36 cellular contexts compared by ENCODE assay signal in genomic region chr7:86257894-86258293, GRCh38.
"Had no signal": no experiment of that assay in that cellular context is flagged by ENCODE, and none has a peak within 500 bp of the region (broad histone marks: within the 10 kb centered on the region; RNA-seq: fewer than 3 reads in every experiment).

No MANE protein-coding gene starts in this region.

- H3K27ac ChIP-seq: adrenal gland, body of pancreas, brain microvascular endothelial cell, breast epithelium, VCaP had no signal

- H3K4me3 ChIP-seq: adrenal gland, body of pancreas, breast epithelium had no signal

- H3K9me3 ChIP-seq: adrenal gland, body of pancreas, breast epithelium had no signal

- H3K27ac Mint-ChIP-seq: activated B cell treated with CpG ODN at 0.5 μM for 24 hours; activated CD4-positive, alpha-beta memory T cell treated with anti-CD3 and anti-CD28 coated beads for 36 hours; activated CD4-positive, alpha-beta T cell treated with anti-CD3 and anti-CD28 coated beads, Interleukin-2, amount 10 ng/mL, durations not matched to agents 24 days and 14 days; activated CD8-positive, alpha-beta T cell treated with anti-CD3 and anti-CD28 coated beads for 36 hours; activated naive CD4-positive, alpha-beta T cell treated with anti-CD3 and anti-CD28 coated beads for 36 hours; activated naive CD4-positive, alpha-beta T cell treated with anti-CD3 and anti-CD28 coated beads, Interleukin-2, amount 50 U/mL, for 72 hours; activated naive CD8-positive, alpha-beta T cell treated with anti-CD3 and anti-CD28 coated beads for 36 hours; activated T-cell treated with anti-CD3 and anti-CD28 coated beads, Interleukin-2, amount 50 U/mL, for 72 hours; activated T-helper 1 cell treated with anti-CD3 and anti-CD28 coated beads, Interleukin-12 subunit alpha, Interleukin-12 subunit beta, Interleukin-2, Interleukin-4 antibody, amounts not matched to agents 30 ng/mL and 10 ng/mL and 1 ng/mL, durations not matched to agents 14 hours and 24 hours and 36 hours; activated T-helper 17 cell treated with anti-CD3 and anti-CD28 coated beads, Interleukin-2, amount 50 U/mL, for 72 hours; T-helper 1 cell treated with Interleukin-12 subunit alpha and Interleukin-12 subunit beta and Interleukin-4 antibody, amounts not matched to agents 30 μg/mL and 1 μg/mL, for 36 hours; T-helper 2 cell treated with Interferon-gamma antibody and Interleukin-4, amounts not matched to agents 5 μg/mL and 100 μg/mL, for 36 hours had no signal

- H3K4me3 Mint-ChIP-seq: activated B cell treated with CpG ODN at 0.5 μM for 24 hours; activated CD4-positive, alpha-beta memory T cell treated with anti-CD3 and anti-CD28 coated beads for 36 hours; activated CD4-positive, alpha-beta T cell treated with anti-CD3 and anti-CD28 coated beads, Interleukin-2, amount 10 ng/mL, durations not matched to agents 24 days and 14 days; activated CD8-positive, alpha-beta T cell treated with anti-CD3 and anti-CD28 coated beads for 36 hours; activated naive CD4-positive, alpha-beta T cell treated with anti-CD3 and anti-CD28 coated beads for 36 hours; activated naive CD8-positive, alpha-beta T cell treated with anti-CD3 and anti-CD28 coated beads for 36 hours; activated T-cell treated with anti-CD3 and anti-CD28 coated beads, Interleukin-2, amount 50 U/mL, for 4 hours; activated T-cell treated with anti-CD3 and anti-CD28 coated beads, Interleukin-2, amount 50 U/mL, for 72 hours; activated T-helper 1 cell treated with anti-CD3 and anti-CD28 coated beads, Interleukin-12 subunit alpha, Interleukin-12 subunit beta, Interleukin-2, Interleukin-4 antibody, amounts not matched to agents 30 ng/mL and 10 ng/mL and 1 ng/mL, durations not matched to agents 14 hours and 24 hours and 36 hours; activated T-helper 17 cell treated with anti-CD3 and anti-CD28 coated beads, Interleukin-2, amount 50 U/mL, for 72 hours; T-helper 1 cell treated with Interleukin-12 subunit alpha and Interleukin-12 subunit beta and Interleukin-4 antibody, amounts not matched to agents 30 μg/mL and 1 μg/mL, for 36 hours; T-helper 2 cell treated with Interferon-gamma antibody and Interleukin-4, amounts not matched to agents 5 μg/mL and 100 μg/mL, for 36 hours had no signal

- DNase-seq: activated B cell treated with CpG ODN at 0.5 μM for 24 hours; activated CD4-positive, alpha-beta memory T cell treated with anti-CD3 and anti-CD28 coated beads for 36 hours; activated CD4-positive, alpha-beta T cell treated with anti-CD3 and anti-CD28 coated beads for 4 hours; activated CD4-positive, alpha-beta T cell treated with anti-CD3 and anti-CD28 coated beads, Interleukin-2, amount 10 ng/mL, durations not matched to agents 24 days and 14 days; activated CD4-positive, alpha-beta T cell treated with anti-CD3 and anti-CD28 coated beads, Interleukin-2, amount 50 U/mL, for 1 hour; activated CD4-positive, alpha-beta T cell treated with anti-CD3 and anti-CD28 coated beads, Interleukin-2, amount 50 U/mL, for 4 hours; activated CD4-positive, CD25-positive, alpha-beta regulatory T cell treated with anti-CD3 and anti-CD28 coated beads, Interleukin-2, amount 50 U/mL, for 72 hours; activated CD8-positive, alpha-beta memory T cell treated with anti-CD3 and anti-CD28 coated beads, Interleukin-2, amount 50 U/mL, for 4 hours; activated CD8-positive, alpha-beta T cell treated with anti-CD3 and anti-CD28 coated beads for 36 hours; activated effector memory CD4-positive, alpha-beta T cell treated with anti-CD3 and anti-CD28 coated beads, Interleukin-2, amount 50 U/mL, for 16 hours; activated gamma-delta T cell treated with Interleukin-2 at 50 U/mL for 16 hours; activated naive CD4-positive, alpha-beta T cell; activated naive CD4-positive, alpha-beta T cell treated with anti-CD3 and anti-CD28 coated beads for 36 hours; activated naive CD4-positive, alpha-beta T cell treated with anti-CD3 and anti-CD28 coated beads, Interleukin-2, amount 50 U/mL, for 16 hours; activated naive CD8-positive, alpha-beta T cell treated with anti-CD3 and anti-CD28 coated beads for 36 hours; activated T-cell treated with anti-CD3 and anti-CD28 coated beads for 4 hours; activated T-cell treated with anti-CD3 and anti-CD28 coated beads, Interleukin-2, amount 50 U/mL, for 1 hour; activated T-cell treated with anti-CD3 and anti-CD28 coated beads, Interleukin-2, amount 50 U/mL, for 4 hours; activated T-cell treated with anti-CD3 and anti-CD28 coated beads, Interleukin-2, amount 50 U/mL, for 72 hours; adrenal gland; amniotic stem cell; aorta; body of pancreas; brain microvascular endothelial cell; central memory CD4-positive, alpha-beta T cell; T-helper 2 cell; T-helper 9 cell had no signal

- ATAC-seq: activated CD8-positive, alpha-beta T cell treated with anti-CD3 and anti-CD28 coated beads for 36 hours; activated naive CD4-positive, alpha-beta T cell treated with anti-CD3 and anti-CD28 coated beads, Interleukin-2, amount 50 U/mL, for 72 hours; activated T-cell treated with anti-CD3 and anti-CD28 coated beads, Interleukin-2, amount 50 U/mL, for 4 hours; activated T-cell treated with anti-CD3 and anti-CD28 coated beads, Interleukin-2, amount 50 U/mL, for 72 hours; activated T-helper 17 cell treated with anti-CD3 and anti-CD28 coated beads, Interleukin-2, amount 50 U/mL, for 72 hours; body of pancreas had no signal

- H3K36me3 Mint-ChIP-seq: activated CD4-positive, alpha-beta memory T cell treated with anti-CD3 and anti-CD28 coated beads for 36 hours; activated naive CD4-positive, alpha-beta T cell treated with anti-CD3 and anti-CD28 coated beads, Interleukin-2, amount 50 U/mL, for 72 hours; activated naive CD8-positive, alpha-beta T cell treated with anti-CD3 and anti-CD28 coated beads for 36 hours had no signal

- H3K27me3 Mint-ChIP-seq: activated B cell treated with CpG ODN at 0.5 μM for 24 hours; activated CD4-positive, alpha-beta memory T cell treated with anti-CD3 and anti-CD28 coated beads for 36 hours; activated CD4-positive, alpha-beta T cell treated with anti-CD3 and anti-CD28 coated beads, Interleukin-2, amount 10 ng/mL, durations not matched to agents 24 days and 14 days; activated CD8-positive, alpha-beta T cell treated with anti-CD3 and anti-CD28 coated beads for 36 hours; activated naive CD8-positive, alpha-beta T cell treated with anti-CD3 and anti-CD28 coated beads for 36 hours; activated T-helper 17 cell treated with anti-CD3 and anti-CD28 coated beads, Interleukin-2, amount 50 U/mL, for 72 hours had no signal

- H3K4me1 Mint-ChIP-seq: activated B cell treated with CpG ODN at 0.5 μM for 24 hours; activated CD4-positive, alpha-beta T cell treated with anti-CD3 and anti-CD28 coated beads, Interleukin-2, amount 10 ng/mL, durations not matched to agents 24 days and 14 days; activated naive CD8-positive, alpha-beta T cell treated with anti-CD3 and anti-CD28 coated beads for 36 hours; activated T-helper 17 cell treated with anti-CD3 and anti-CD28 coated beads, Interleukin-2, amount 50 U/mL, for 72 hours had no signal

- H3K36me3 ChIP-seq: adrenal gland, brain microvascular endothelial cell, breast epithelium had no signal

- FAIRE-seq: astrocyte, TTC549 had no signal

- H3K4me1 ChIP-seq: adrenal gland, body of pancreas, breast epithelium had no signal

- H3K27me3 ChIP-seq: adrenal gland, body of pancreas, brain microvascular endothelial cell, breast epithelium had no signal
